1 cellular context compared by ENCODE assay signal in the genomic region with DNA sequence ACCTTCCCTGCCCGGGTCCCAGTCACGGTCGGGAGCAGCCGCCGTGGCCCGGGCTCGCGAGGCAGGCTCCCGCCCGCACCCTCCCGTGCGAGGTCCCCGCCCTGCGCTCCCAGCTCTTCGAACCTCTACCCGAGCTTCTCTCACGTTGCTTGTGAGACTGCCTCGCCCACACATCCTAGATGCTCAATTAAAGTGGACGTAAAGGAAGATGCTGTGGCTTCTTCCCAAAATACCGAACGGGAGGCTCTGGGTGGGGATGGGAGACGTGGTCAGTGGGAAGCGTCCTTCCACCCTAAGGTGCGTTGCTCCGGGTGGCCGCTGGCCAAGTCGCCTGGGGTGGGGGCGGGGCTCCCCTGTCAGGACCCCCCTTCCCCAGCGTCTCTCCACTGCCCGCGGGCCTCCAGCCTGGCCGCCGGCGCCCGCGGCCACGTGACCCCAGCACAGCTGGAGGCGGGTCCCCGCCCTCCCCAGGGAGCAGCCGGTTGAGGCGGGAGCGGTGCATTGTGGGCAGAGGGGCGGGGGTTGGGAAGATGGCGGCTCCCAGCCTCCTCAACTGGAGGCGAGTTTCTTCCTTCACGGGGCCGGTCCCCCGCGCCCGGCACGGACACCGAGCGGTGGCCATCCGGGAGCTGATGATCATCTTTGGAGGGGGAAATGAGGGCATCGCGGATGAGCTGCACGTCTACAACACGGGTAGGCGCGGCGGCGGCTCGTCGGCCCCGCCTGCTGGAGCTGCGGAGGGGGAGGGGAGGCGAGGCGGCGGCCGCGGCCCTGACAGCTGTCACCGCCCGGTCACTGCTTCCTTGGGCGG.
TF ChIP-seq lines count a peak whose summit lies in the region.

A gene (plus strand): TSS at position 501 of the 811 bp plus-strand sequence. CDS start 30 bp downstream, at position 531.

TF ChIP-seq in K562, 482 proteins besides CTCF, POLR2A, EP300 and RAD21 (continued from another document and continues in another):
- TF ChIP-seq, protein P1, sequence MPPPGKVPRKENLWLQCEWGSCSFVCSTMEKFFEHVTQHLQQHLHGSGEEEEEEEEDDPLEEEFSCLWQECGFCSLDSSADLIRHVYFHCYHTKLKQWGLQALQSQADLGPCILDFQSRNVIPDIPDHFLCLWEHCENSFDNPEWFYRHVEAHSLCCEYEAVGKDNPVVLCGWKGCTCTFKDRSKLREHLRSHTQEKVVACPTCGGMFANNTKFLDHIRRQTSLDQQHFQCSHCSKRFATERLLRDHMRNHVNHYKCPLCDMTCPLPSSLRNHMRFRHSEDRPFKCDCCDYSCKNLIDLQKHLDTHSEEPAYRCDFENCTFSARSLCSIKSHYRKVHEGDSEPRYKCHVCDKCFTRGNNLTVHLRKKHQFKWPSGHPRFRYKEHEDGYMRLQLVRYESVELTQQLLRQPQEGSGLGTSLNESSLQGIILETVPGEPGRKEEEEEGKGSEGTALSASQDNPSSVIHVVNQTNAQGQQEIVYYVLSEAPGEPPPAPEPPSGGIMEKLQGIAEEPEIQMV (tag; conservative IDR thresholded peaks at IDR 0.05; ENCODE audit: low read depth) = no peak
- TF ChIP-seq ZNF551 (CRISPR knock-in tag; IDR thresholded peaks at IDR 0.05) (no peak), CCNT2 (IDR thresholded peaks at IDR 0.05; ENCODE audit: borderline replicate concordance, extremely low read depth, insufficient read length, low read depth, low read length) (peak; percentile 88), ZNF146 (CRISPR knock-in tag; IDR thresholded peaks at IDR 0.05; ENCODE audit: unreplicated experiment) (no peak), CREM (IDR thresholded peaks at IDR 0.05; ENCODE audit: low read depth) (0 out of 2 replicates have a peak, but pooled peaks have one; percentile 48), KDM1A (IDR thresholded peaks at IDR 0.05) (peak in 1 of 2 experiments; percentile 48; a peak in 1 of 4 replicates), ZNF143 (CRISPR knock-in tag; IDR thresholded peaks at IDR 0.05) (peak; percentile 86), PPARD (CRISPR knock-in tag; IDR thresholded peaks at IDR 0.05) (no peak), BHLHE40 (IDR thresholded peaks at IDR 0.05; ENCODE audit: low read length) (peak; percentile 84), ZNF165 (CRISPR knock-in tag; IDR thresholded peaks at IDR 0.05; ENCODE audit: borderline replicate concordance) (no peak; the same call in 1 of the 2 replicates), HDAC2 (IDR thresholded peaks at IDR 0.05) (peak; percentile 93), TGIF2 (CRISPR knock-in tag; IDR thresholded peaks at IDR 0.05) (peak; percentile 99), CXXC5 (CRISPR knock-in tag; IDR thresholded peaks at IDR 0.05) (peak; percentile 76), SNRNP70 (optimal IDR thresholded peaks at IDR 0.05; ENCODE audit: low read depth, low read length) (no peak), ASH1L (IDR thresholded peaks at IDR 0.05; ENCODE audit: borderline replicate concordance, low read depth, partially characterized antibody) (no peak), ZNF668 (CRISPR knock-in tag; IDR thresholded peaks at IDR 0.05) (no peak), PML (IDR thresholded peaks at IDR 0.05; ENCODE audit: low read length) (0 out of 2 replicates have a peak, but pooled peaks have one; percentile 32), ATF7 (IDR thresholded peaks at IDR 0.05) (peak; percentile 82), ATF1 (CRISPR knock-in tag; IDR thresholded peaks at IDR 0.05) (no peak), ATF1 (tag; IDR thresholded peaks at IDR 0.05) (peak; percentile 78), KDM2B (CRISPR knock-in tag; IDR thresholded peaks at IDR 0.05) (0 out of 2 replicates have a peak, but pooled peaks have one; percentile 7), ZNF707 (CRISPR knock-in tag; conservative IDR thresholded peaks at IDR 0.05) (no peak), MEIS2 (IDR thresholded peaks at IDR 0.05; ENCODE audit: partially characterized antibody) (peak; percentile 79), ZNF766 (CRISPR knock-in tag; conservative IDR thresholded peaks at IDR 0.05) (0 out of 2 replicates have a peak, but pooled peaks have one; percentile 18)
- TF ChIP-seq, protein P2, sequence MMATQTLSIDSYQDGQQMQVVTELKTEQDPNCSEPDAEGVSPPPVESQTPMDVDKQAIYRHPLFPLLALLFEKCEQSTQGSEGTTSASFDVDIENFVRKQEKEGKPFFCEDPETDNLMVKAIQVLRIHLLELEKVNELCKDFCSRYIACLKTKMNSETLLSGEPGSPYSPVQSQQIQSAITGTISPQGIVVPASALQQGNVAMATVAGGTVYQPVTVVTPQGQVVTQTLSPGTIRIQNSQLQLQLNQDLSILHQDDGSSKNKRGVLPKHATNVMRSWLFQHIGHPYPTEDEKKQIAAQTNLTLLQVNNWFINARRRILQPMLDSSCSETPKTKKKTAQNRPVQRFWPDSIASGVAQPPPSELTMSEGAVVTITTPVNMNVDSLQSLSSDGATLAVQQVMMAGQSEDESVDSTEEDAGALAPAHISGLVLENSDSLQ (IDR thresholded peaks at IDR 0.05) = peak; percentile 81
- TF ChIP-seq, protein P3, sequence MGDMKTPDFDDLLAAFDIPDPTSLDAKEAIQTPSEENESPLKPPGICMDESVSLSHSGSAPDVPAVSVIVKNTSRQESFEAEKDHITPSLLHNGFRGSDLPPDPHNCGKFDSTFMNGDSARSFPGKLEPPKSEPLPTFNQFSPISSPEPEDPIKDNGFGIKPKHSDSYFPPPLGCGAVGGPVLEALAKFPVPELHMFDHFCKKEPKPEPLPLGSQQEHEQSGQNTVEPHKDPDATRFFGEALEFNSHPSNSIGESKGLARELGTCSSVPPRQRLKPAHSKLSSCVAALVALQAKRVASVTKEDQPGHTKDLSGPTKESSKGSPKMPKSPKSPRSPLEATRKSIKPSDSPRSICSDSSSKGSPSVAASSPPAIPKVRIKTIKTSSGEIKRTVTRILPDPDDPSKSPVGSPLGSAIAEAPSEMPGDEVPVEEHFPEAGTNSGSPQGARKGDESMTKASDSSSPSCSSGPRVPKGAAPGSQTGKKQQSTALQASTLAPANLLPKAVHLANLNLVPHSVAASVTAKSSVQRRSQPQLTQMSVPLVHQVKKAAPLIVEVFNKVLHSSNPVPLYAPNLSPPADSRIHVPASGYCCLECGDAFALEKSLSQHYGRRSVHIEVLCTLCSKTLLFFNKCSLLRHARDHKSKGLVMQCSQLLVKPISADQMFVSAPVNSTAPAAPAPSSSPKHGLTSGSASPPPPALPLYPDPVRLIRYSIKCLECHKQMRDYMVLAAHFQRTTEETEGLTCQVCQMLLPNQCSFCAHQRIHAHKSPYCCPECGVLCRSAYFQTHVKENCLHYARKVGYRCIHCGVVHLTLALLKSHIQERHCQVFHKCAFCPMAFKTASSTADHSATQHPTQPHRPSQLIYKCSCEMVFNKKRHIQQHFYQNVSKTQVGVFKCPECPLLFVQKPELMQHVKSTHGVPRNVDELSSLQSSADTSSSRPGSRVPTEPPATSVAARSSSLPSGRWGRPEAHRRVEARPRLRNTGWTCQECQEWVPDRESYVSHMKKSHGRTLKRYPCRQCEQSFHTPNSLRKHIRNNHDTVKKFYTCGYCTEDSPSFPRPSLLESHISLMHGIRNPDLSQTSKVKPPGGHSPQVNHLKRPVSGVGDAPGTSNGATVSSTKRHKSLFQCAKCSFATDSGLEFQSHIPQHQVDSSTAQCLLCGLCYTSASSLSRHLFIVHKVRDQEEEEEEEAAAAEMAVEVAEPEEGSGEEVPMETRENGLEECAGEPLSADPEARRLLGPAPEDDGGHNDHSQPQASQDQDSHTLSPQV (IDR thresholded peaks at IDR 0.05) = no peak
- TF ChIP-seq, protein P4, sequence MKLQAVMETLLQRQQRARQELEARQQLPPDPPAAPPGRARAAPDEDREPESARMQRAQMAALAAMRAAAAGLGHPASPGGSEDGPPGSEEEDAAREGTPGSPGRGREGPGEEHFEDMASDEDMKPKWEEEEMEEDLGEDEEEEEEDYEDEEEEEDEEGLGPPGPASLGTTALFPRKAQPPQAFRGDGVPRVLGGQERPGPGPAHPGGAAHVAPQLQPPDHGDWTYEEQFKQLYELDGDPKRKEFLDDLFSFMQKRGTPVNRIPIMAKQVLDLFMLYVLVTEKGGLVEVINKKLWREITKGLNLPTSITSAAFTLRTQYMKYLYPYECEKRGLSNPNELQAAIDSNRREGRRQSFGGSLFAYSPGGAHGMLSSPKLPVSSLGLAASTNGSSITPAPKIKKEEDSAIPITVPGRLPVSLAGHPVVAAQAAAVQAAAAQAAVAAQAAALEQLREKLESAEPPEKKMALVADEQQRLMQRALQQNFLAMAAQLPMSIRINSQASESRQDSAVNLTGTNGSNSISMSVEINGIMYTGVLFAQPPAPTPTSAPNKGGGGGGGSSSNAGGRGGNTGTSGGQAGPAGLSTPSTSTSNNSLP (IDR thresholded peaks at IDR 0.05; ENCODE audit: borderline replicate concordance, low read depth, low read length) = no peak
- TF ChIP-seq, protein P5, sequence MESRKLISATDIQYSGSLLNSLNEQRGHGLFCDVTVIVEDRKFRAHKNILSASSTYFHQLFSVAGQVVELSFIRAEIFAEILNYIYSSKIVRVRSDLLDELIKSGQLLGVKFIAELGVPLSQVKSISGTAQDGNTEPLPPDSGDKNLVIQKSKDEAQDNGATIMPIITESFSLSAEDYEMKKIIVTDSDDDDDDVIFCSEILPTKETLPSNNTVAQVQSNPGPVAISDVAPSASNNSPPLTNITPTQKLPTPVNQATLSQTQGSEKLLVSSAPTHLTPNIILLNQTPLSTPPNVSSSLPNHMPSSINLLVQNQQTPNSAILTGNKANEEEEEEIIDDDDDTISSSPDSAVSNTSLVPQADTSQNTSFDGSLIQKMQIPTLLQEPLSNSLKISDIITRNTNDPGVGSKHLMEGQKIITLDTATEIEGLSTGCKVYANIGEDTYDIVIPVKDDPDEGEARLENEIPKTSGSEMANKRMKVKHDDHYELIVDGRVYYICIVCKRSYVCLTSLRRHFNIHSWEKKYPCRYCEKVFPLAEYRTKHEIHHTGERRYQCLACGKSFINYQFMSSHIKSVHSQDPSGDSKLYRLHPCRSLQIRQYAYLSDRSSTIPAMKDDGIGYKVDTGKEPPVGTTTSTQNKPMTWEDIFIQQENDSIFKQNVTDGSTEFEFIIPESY (CRISPR knock-in tag; IDR thresholded peaks at IDR 0.05) = 0 out of 2 replicates have a peak, but pooled peaks have one; percentile 7
- TF ChIP-seq, protein P6, sequence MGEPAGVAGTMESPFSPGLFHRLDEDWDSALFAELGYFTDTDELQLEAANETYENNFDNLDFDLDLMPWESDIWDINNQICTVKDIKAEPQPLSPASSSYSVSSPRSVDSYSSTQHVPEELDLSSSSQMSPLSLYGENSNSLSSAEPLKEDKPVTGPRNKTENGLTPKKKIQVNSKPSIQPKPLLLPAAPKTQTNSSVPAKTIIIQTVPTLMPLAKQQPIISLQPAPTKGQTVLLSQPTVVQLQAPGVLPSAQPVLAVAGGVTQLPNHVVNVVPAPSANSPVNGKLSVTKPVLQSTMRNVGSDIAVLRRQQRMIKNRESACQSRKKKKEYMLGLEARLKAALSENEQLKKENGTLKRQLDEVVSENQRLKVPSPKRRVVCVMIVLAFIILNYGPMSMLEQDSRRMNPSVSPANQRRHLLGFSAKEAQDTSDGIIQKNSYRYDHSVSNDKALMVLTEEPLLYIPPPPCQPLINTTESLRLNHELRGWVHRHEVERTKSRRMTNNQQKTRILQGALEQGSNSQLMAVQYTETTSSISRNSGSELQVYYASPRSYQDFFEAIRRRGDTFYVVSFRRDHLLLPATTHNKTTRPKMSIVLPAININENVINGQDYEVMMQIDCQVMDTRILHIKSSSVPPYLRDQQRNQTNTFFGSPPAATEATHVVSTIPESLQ (CRISPR knock-in tag; IDR thresholded peaks at IDR 0.05) = no peak
- TF ChIP-seq, protein P7, sequence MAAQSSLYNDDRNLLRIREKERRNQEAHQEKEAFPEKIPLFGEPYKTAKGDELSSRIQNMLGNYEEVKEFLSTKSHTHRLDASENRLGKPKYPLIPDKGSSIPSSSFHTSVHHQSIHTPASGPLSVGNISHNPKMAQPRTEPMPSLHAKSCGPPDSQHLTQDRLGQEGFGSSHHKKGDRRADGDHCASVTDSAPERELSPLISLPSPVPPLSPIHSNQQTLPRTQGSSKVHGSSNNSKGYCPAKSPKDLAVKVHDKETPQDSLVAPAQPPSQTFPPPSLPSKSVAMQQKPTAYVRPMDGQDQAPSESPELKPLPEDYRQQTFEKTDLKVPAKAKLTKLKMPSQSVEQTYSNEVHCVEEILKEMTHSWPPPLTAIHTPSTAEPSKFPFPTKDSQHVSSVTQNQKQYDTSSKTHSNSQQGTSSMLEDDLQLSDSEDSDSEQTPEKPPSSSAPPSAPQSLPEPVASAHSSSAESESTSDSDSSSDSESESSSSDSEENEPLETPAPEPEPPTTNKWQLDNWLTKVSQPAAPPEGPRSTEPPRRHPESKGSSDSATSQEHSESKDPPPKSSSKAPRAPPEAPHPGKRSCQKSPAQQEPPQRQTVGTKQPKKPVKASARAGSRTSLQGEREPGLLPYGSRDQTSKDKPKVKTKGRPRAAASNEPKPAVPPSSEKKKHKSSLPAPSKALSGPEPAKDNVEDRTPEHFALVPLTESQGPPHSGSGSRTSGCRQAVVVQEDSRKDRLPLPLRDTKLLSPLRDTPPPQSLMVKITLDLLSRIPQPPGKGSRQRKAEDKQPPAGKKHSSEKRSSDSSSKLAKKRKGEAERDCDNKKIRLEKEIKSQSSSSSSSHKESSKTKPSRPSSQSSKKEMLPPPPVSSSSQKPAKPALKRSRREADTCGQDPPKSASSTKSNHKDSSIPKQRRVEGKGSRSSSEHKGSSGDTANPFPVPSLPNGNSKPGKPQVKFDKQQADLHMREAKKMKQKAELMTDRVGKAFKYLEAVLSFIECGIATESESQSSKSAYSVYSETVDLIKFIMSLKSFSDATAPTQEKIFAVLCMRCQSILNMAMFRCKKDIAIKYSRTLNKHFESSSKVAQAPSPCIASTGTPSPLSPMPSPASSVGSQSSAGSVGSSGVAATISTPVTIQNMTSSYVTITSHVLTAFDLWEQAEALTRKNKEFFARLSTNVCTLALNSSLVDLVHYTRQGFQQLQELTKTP (IDR thresholded peaks at IDR 0.05; ENCODE audit: low read depth in 1 of 2, partially characterized antibody in 2 of 2) = peak in 1 of 2 experiments; percentile 79
- TF ChIP-seq, protein P8, sequence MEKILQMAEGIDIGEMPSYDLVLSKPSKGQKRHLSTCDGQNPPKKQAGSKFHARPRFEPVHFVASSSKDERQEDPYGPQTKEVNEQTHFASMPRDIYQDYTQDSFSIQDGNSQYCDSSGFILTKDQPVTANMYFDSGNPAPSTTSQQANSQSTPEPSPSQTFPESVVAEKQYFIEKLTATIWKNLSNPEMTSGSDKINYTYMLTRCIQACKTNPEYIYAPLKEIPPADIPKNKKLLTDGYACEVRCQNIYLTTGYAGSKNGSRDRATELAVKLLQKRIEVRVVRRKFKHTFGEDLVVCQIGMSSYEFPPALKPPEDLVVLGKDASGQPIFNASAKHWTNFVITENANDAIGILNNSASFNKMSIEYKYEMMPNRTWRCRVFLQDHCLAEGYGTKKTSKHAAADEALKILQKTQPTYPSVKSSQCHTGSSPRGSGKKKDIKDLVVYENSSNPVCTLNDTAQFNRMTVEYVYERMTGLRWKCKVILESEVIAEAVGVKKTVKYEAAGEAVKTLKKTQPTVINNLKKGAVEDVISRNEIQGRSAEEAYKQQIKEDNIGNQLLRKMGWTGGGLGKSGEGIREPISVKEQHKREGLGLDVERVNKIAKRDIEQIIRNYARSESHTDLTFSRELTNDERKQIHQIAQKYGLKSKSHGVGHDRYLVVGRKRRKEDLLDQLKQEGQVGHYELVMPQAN (IDR thresholded peaks at IDR 0.05; ENCODE audit: borderline replicate concordance) = peak; percentile 99
- TF ChIP-seq, protein P9, sequence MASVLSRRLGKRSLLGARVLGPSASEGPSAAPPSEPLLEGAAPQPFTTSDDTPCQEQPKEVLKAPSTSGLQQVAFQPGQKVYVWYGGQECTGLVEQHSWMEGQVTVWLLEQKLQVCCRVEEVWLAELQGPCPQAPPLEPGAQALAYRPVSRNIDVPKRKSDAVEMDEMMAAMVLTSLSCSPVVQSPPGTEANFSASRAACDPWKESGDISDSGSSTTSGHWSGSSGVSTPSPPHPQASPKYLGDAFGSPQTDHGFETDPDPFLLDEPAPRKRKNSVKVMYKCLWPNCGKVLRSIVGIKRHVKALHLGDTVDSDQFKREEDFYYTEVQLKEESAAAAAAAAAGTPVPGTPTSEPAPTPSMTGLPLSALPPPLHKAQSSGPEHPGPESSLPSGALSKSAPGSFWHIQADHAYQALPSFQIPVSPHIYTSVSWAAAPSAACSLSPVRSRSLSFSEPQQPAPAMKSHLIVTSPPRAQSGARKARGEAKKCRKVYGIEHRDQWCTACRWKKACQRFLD (CRISPR knock-in tag; IDR thresholded peaks at IDR 0.05) = peak; percentile 84
